In genomic region chr4:10074767-10075105, GRCh38 we compare ENCODE assay signal across 1 cellular context.
TF ChIP-seq lines count a peak whose summit lies in the region.

No MANE protein-coding gene starts in this region.

TF ChIP-seq in IMR-90, 13 proteins besides CTCF, POLR2A, EP300 and RAD21:
- TF ChIP-seq SMC3 (IDR thresholded peaks at IDR 0.05; ENCODE audit: low read depth, low read length), result peak; percentile 44
- no peak for TF ChIP-seq CEBPB (IDR thresholded peaks at IDR 0.05; ENCODE audit: low read depth, low read length)
- peak; percentile 64 for TF ChIP-seq FOS (IDR thresholded peaks at IDR 0.05; ENCODE audit: low read depth, low read length)
